In the genomic region with DNA sequence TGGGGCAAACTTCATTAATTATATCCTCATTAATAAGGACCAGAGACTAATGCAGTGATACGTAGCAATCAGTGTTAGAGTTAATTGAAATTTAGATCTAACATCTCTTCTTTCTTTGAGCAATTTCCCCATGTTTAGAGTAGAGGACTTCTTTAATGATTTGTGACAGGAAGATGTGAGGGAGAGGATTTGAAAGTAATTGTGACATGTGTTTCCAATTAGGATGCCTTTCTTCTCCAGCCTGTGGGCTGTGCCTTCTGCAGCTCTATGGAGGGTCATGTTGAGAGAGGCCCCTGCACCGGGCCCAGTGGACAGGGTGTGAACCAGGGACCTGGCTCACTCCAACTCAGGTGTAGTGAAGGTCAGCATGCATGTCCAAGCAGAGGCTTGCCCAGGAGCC, we compare ENCODE assay signal across 16 cellular contexts.
"Had no signal": no experiment of that assay in that cellular context is flagged by ENCODE, and none has a peak within 500 bp of the region (broad histone marks: within the 10 kb centered on the region; RNA-seq: fewer than 3 reads in every experiment).

No MANE protein-coding gene starts in this region.

- H3K27ac ChIP-seq: cardiac muscle cell, prostate gland, right lobe of liver, spleen, tibial nerve had no signal

- DNase-seq: activated CD4-positive, alpha-beta memory T cell treated with anti-CD3 and anti-CD28 coated beads for 36 hours; activated CD4-positive, alpha-beta T cell treated with anti-CD3 and anti-CD28 coated beads for 1 hour; activated naive CD4-positive, alpha-beta T cell; activated naive CD8-positive, alpha-beta T cell treated with anti-CD3 and anti-CD28 coated beads, Interleukin-2, amount 50 U/mL, for 24 hours; head of caudate nucleus; left colon; mucosa of descending colon; natural killer cell; occipital lobe; right lobe of liver; spleen; stimulated activated CD4-positive, alpha-beta T cell treated with anti-CD3 and anti-CD28 coated beads, Interleukin-1b, Interleukin-23, amount 100 ng/mL, for 48 hours; stimulated activated naive B cell treated with anti-CD40 and anti-IgM and Interleukin-4, amounts not matched to agents 10 μg/mL and 1 μg/mL and 100 μg/mL, for 72 hours had no signal

- H3K27ac Mint-ChIP-seq: activated CD4-positive, alpha-beta memory T cell treated with anti-CD3 and anti-CD28 coated beads for 36 hours; activated naive CD8-positive, alpha-beta T cell treated with anti-CD3 and anti-CD28 coated beads, Interleukin-2, amount 50 U/mL, for 24 hours; natural killer cell; stimulated activated naive B cell treated with anti-CD40 and anti-IgM and Interleukin-4, amounts not matched to agents 10 μg/mL and 1 μg/mL and 100 μg/mL, for 72 hours had no signal

- H3K36me3 ChIP-seq: cardiac muscle cell, prostate gland, right lobe of liver, spleen, tibial nerve had no signal

- H3K27me3 ChIP-seq: cardiac muscle cell, right lobe of liver, spleen, tibial nerve had no signal

- H3K4me1 Mint-ChIP-seq: activated naive CD8-positive, alpha-beta T cell treated with anti-CD3 and anti-CD28 coated beads, Interleukin-2, amount 50 U/mL, for 24 hours; stimulated activated naive B cell treated with anti-CD40 and anti-IgM and Interleukin-4, amounts not matched to agents 10 μg/mL and 1 μg/mL and 100 μg/mL, for 72 hours had no signal

- ATAC-seq: activated naive CD8-positive, alpha-beta T cell treated with anti-CD3 and anti-CD28 coated beads, Interleukin-2, amount 50 U/mL, for 24 hours; left colon; mucosa of descending colon; natural killer cell; stimulated activated naive B cell treated with anti-CD40 and anti-IgM and Interleukin-4, amounts not matched to agents 10 μg/mL and 1 μg/mL and 100 μg/mL, for 72 hours had no signal

- H3K4me1 ChIP-seq: prostate gland, right lobe of liver, spleen, tibial nerve had no signal

- H3K4me3 Mint-ChIP-seq: activated CD4-positive, alpha-beta memory T cell treated with anti-CD3 and anti-CD28 coated beads for 36 hours; activated naive CD8-positive, alpha-beta T cell treated with anti-CD3 and anti-CD28 coated beads, Interleukin-2, amount 50 U/mL, for 24 hours; natural killer cell; stimulated activated naive B cell treated with anti-CD40 and anti-IgM and Interleukin-4, amounts not matched to agents 10 μg/mL and 1 μg/mL and 100 μg/mL, for 72 hours had no signal

- H3K27me3 Mint-ChIP-seq: activated CD4-positive, alpha-beta memory T cell treated with anti-CD3 and anti-CD28 coated beads for 36 hours; activated naive CD8-positive, alpha-beta T cell treated with anti-CD3 and anti-CD28 coated beads, Interleukin-2, amount 50 U/mL, for 24 hours; stimulated activated naive B cell treated with anti-CD40 and anti-IgM and Interleukin-4, amounts not matched to agents 10 μg/mL and 1 μg/mL and 100 μg/mL, for 72 hours had no signal

- H3K4me3 ChIP-seq: cardiac muscle cell, mucosa of descending colon, prostate gland, right lobe of liver, spleen, tibial nerve had no signal

- H3K36me3 Mint-ChIP-seq: activated CD4-positive, alpha-beta memory T cell treated with anti-CD3 and anti-CD28 coated beads for 36 hours; natural killer cell; stimulated activated naive B cell treated with anti-CD40 and anti-IgM and Interleukin-4, amounts not matched to agents 10 μg/mL and 1 μg/mL and 100 μg/mL, for 72 hours had no signal

- H3K9me3 ChIP-seq: mucosa of descending colon, prostate gland, right lobe of liver, spleen, tibial nerve had no signal
